ENCODE assay signal across 8 cellular contexts in the genomic region with DNA sequence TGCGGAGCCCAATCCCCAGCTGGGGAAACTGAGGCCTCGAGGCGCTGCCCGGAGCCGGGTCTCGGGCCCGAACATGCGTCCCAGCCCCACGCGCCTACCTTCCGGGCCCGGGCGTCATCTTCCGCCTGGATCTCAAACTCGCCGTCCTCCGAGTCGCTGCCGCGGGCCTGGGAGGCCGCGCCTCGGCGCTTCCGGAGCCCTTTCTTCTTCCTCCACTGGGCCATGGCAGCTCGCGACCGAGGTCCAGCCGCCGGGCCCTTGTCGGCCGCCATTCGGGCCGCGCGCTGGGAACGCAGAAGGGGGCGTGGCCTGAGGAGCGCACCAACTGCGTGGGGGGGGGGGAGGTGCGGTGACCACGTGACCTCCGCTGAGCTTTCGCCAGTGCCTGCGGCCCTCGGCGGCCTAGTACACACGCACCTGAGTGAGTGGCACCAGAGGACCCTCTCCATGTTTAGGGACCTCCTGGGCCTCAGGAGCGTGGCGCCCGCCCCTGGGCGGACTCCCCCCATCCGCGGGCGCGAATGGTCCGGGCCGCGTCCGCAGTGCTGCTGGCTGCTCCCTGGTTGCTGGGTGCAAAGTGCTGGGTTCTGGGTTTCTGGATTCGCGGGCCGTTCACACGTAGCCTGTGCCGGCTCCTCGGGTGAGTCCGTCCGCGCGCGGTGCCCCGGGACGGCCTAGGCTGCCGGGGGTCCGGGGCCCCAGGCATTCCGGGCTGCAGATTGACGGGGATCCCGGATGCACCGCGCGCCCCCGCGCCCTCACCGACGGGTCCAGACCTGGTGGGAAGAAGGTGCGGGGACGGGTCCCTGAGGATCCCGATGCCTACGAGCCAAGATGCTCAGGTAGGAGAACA. TPM values are rescaled to one million over a fixed set of nuclear protein-coding genes. Genes with fewer than 3 reads are reported as not detected.
DNase-seq lines count a peak whose midpoint lies in the region; ATAC-seq and TF ChIP-seq lines count a peak whose summit lies in the region.

A gene with protein sequence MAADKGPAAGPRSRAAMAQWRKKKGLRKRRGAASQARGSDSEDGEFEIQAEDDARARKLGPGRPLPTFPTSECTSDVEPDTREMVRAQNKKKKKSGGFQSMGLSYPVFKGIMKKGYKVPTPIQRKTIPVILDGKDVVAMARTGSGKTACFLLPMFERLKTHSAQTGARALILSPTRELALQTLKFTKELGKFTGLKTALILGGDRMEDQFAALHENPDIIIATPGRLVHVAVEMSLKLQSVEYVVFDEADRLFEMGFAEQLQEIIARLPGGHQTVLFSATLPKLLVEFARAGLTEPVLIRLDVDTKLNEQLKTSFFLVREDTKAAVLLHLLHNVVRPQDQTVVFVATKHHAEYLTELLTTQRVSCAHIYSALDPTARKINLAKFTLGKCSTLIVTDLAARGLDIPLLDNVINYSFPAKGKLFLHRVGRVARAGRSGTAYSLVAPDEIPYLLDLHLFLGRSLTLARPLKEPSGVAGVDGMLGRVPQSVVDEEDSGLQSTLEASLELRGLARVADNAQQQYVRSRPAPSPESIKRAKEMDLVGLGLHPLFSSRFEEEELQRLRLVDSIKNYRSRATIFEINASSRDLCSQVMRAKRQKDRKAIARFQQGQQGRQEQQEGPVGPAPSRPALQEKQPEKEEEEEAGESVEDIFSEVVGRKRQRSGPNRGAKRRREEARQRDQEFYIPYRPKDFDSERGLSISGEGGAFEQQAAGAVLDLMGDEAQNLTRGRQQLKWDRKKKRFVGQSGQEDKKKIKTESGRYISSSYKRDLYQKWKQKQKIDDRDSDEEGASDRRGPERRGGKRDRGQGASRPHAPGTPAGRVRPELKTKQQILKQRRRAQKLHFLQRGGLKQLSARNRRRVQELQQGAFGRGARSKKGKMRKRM (minus strand): TSS at position 299 of the 853 bp plus-strand sequence. CDS start 27 bp downstream, at position 272.
A gene with protein sequence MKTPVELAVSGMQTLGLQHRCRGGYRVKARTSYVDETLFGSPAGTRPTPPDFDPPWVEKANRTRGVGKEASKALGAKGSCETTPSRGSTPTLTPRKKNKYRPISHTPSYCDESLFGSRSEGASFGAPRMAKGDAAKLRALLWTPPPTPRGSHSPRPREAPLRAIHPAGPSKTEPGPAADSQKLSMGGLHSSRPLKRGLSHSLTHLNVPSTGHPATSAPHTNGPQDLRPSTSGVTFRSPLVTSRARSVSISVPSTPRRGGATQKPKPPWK (plus strand): TSS at position 542 of the 853 bp plus-strand sequence. CDS start 1,026 bp downstream, outside the sequence.

- TF ChIP-seq POLR2A in GM10847 (IDR thresholded peaks at IDR 0.05; ENCODE audit: extremely low read depth, insufficient read length): peak; percentile 70

- intact Hi-C loops in heart right ventricle (cut with DNase I) (loop anchor here in 2 of 10 donors (2.0 to 5.0 kb wide), 2 partner anchors 37 kb away; a partner anchor contains a TSS), posterior vena cava (cut with DNase I) (no loop called here)

- H3K27me3 Mint-ChIP-seq in type B pancreatic cell: no peaks in the 10 kb centered on the region

- 0% methylated on average over 89 of the region's 89 CpGs for WGBS in adipose tissue, 3 donors
- WGBS in heart right ventricle, 2 donors: 0% methylated on average over 87 to 89 of the region's 89 CpGs

- TF ChIP-seq CTCF in heart right ventricle (IDR thresholded peaks at IDR 0.05) (no peak), type B pancreatic cell (conservative IDR thresholded peaks at IDR 0.05) (no peak)

- peaks cover 14% of the 10 kb centered on the region for H3K4me1 Mint-ChIP-seq in type B pancreatic cell (ENCODE audit: unreplicated experiment)

- H3K27ac ChIP-seq in adipose tissue (ENCODE audit: low read depth, low read length): peak within 1 kb of the TSS; percentile 83
- peak within 1 kb of the TSS; percentile 89 to 99 (median 96) for H3K27ac ChIP-seq in heart right ventricle

- no peaks in the 10 kb centered on the region for H3K9me3 Mint-ChIP-seq in type B pancreatic cell

- H3K4me3 Mint-ChIP-seq in type B pancreatic cell: peak within 1 kb of the TSS; percentile 94

- H3K27ac Mint-ChIP-seq in type B pancreatic cell: peak within 1 kb of the TSS; percentile 92

- H3K9me3 ChIP-seq in heart right ventricle: no peaks in the 10 kb centered on the region

- peaks cover 0 to 34% (median 9%) of the 10 kb centered on the region in 9 donors for H3K36me3 ChIP-seq in heart right ventricle

- POLR2A ChIA-PET in HEK293T (lab: Yijun Ruan, JAX): interaction anchor here (0.7 to 2.0 kb wide), 12 partner anchors 8 to 237 kb away, joined by 3 to 7 read pairs (median 3); a partner anchor contains a TSS

- DNase-seq in HEK293T (ENCODE audit: extremely low spot score) (peak; percentile 82), MV-4-11 (lab: John Stamatoyannopoulos, UW) (peak; percentile 65), T-helper 1 cell (peak; percentile 63 to 79 (median 73)), heart right ventricle (peak; percentile 79 to 84), posterior vena cava (ENCODE audit: low spot score) (peak; percentile 94), type B pancreatic cell (ENCODE audit: extremely low spot score, unreplicated experiment) (peak; percentile 87)

- ATAC-seq in heart right ventricle: peak; percentile 87 to 94 (median 91)

- peaks cover 10% of the 10 kb centered on the region for H3K36me3 Mint-ChIP-seq in type B pancreatic cell

- peak within 1 kb of the TSS; percentile 77 to 100 (median 92) for H3K4me3 ChIP-seq in heart right ventricle

- no peaks in the 10 kb centered on the region for H3K27me3 ChIP-seq in heart right ventricle

- CTCF ChIA-PET in HEK293T (lab: Yijun Ruan, JAX): interaction anchor here (1.0 kb wide), 1 partner anchor 32 kb away, joined by 3 read pairs; no protein-coding TSS in a partner anchor

- peaks cover 3 to 37% (median 27%) of the 10 kb centered on the region in 9 donors for H3K4me1 ChIP-seq in heart right ventricle

TF ChIP-seq in HEK293T, 16 proteins besides CTCF, POLR2A, EP300 and RAD21:
- TF ChIP-seq, protein P1, sequence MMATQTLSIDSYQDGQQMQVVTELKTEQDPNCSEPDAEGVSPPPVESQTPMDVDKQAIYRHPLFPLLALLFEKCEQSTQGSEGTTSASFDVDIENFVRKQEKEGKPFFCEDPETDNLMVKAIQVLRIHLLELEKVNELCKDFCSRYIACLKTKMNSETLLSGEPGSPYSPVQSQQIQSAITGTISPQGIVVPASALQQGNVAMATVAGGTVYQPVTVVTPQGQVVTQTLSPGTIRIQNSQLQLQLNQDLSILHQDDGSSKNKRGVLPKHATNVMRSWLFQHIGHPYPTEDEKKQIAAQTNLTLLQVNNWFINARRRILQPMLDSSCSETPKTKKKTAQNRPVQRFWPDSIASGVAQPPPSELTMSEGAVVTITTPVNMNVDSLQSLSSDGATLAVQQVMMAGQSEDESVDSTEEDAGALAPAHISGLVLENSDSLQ (IDR thresholded peaks at IDR 0.05): peak; percentile 82
- TF ChIP-seq SUZ12 (IDR thresholded peaks at IDR 0.05) (no peak), ELF4 (IDR thresholded peaks at IDR 0.05) (peak; percentile 68), CTBP1 (IDR thresholded peaks at IDR 0.05; ENCODE audit: borderline replicate concordance) (no peak), FOXK2 (IDR thresholded peaks at IDR 0.05) (no peak), ARNT (IDR thresholded peaks at IDR 0.05) (0 out of 2 replicates have a peak, but pooled peaks have one; percentile 37), LEF1 (IDR thresholded peaks at IDR 0.05; ENCODE audit: borderline replicate concordance) (peak; percentile 74; the same call in 1 of the 2 replicates), FOXM1 (IDR thresholded peaks at IDR 0.05; ENCODE audit: borderline replicate concordance) (peak; percentile 66; the same call in 1 of the 2 replicates), L3MBTL2 (conservative IDR thresholded peaks at IDR 0.05) (peak; percentile 91), ZNF384 (IDR thresholded peaks at IDR 0.05) (no peak), BHLHE40 (IDR thresholded peaks at IDR 0.05; ENCODE audit: borderline replicate concordance) (peak; percentile 81), HDGF (IDR thresholded peaks at IDR 0.05; ENCODE audit: borderline replicate concordance) (no peak), SP1 (IDR thresholded peaks at IDR 0.05) (no peak), TARDBP (IDR thresholded peaks at IDR 0.05) (no peak), FOXA1 (IDR thresholded peaks at IDR 0.05) (no peak), NFRKB (IDR thresholded peaks at IDR 0.05) (peak; percentile 83)

RNA-seq across cellular contexts. Expression of the first gene that starts in this region (rescaled TPM):
- polyA plus RNA-seq in adipose tissue: 10 to 100 TPM; 25.8 to 49.2 (median 38.6) TPM
- 10 to 100 TPM; 33.3 to 46.5 (median 37.5) TPM for total RNA-seq in heart right ventricle
- 10 to 100 TPM; 16.5 to 52.7 TPM for polyA plus RNA-seq in heart right ventricle
- 10 to 100 TPM; 37.0 to 47.6 TPM for total RNA-seq in posterior vena cava
- total RNA-seq in type B pancreatic cell (ENCODE audit: low replicate concordance): 53.9 and 66.1 TPM in 2 replicates

RNA-seq across cellular contexts. Expression of the second gene that starts in this region (rescaled TPM):
- polyA plus RNA-seq in adipose tissue: 10 to 100 TPM in 1 of 3 donors, 1 to 10 TPM in 2; 8.4 to 10.3 (median 8.7) TPM
- total RNA-seq in heart right ventricle: 10 to 100 TPM; 11.9 to 20.8 (median 14.4) TPM
- 1 to 10 TPM; 8.0 to 9.9 TPM for polyA plus RNA-seq in heart right ventricle
- total RNA-seq in posterior vena cava: 1 to 10 TPM; 6.6 to 9.7 TPM
- 19.0 and 21.7 TPM in 2 replicates for total RNA-seq in type B pancreatic cell (ENCODE audit: low replicate concordance)

Comparison
In these comparisons a context has a peak if more than half of its experiments do, and no peak if none do; other contexts are left out.
1. Peak in every context shown above with its lines: DNase-seq, ATAC-seq, H3K4me3 ChIP-seq and H3K27ac ChIP-seq.